In the genomic region with DNA sequence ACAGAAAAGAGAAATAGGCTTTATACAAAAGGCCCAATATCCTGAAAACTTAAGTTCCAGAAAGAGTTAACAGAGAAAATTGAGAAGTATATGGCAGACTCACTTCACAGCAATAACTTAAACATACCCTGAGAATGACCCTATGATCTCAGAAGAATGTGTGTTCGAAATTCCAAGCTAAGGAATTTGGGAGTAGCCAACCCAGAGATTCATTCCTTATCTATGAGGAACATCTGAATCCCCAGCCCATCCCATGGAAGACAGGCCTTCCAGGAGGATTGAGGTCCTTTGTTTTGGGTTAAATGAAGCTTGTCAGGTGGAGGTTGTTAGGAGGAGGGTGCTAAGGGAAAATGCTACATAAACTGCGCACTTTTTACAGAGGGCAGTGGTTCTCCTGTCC, we compare ENCODE assay signal across 20 cellular contexts. TPM values are rescaled to one million over a fixed set of nuclear protein-coding genes. Genes with fewer than 3 reads are reported as not detected.
A peak's percentile ranks its signal among the peaks of the same experiment; 100 is the strongest.
DNase-seq lines count a peak whose midpoint lies in the region; ATAC-seq lines count a peak whose summit lies in the region.
"Had no signal": no experiment of that assay in that cellular context is flagged by ENCODE, and none has a peak within 500 bp of the region (broad histone marks: within the 10 kb centered on the region; RNA-seq: fewer than 3 reads in every experiment).

No MANE protein-coding gene starts in this region.

- H3K9ac ChIP-seq in trophoblast cell (ENCODE audit: low read length) = no peak overlapping the region
- H3K9ac ChIP-seq: BLaER1 treated with 17β-estradiol and CSF1 and Interleukin-3, amounts not matched to agents 10 nM and 100 nM had no signal

- H2BK12ac ChIP-seq in trophoblast cell (ENCODE audit: low read length) = peak overlapping the region; percentile 82

- no peak overlapping the region for H3K23ac ChIP-seq in trophoblast cell (ENCODE audit: low read length)

- WGBS in trophoblast cell (ENCODE audit: extremely low coverage, insufficient coverage, insufficient read length) = no CpG with 5 or more reads among the region's 2 CpGs

- no peak overlapping the region for H4K12ac ChIP-seq in trophoblast cell (ENCODE audit: low read depth, low read length)

- no peak overlapping the region for H4K8ac ChIP-seq in trophoblast cell (ENCODE audit: low read depth, low read length)

- H3K4me3 ChIP-seq in MG63 (no peak overlapping the region), trophoblast cell (ENCODE audit: low read depth, low read length) (no peak overlapping the region)
- H3K4me3 ChIP-seq: BLaER1 treated with 17β-estradiol and CSF1 and Interleukin-3, amounts not matched to agents 10 nM and 100 nM; gastroesophageal sphincter; GM12878; upper lobe of left lung had no signal

- H3K4ac ChIP-seq in trophoblast cell (ENCODE audit: low read depth, low read length) = no peak overlapping the region

- ATAC-seq in HG03175 (IDR thresholded peaks at IDR 0.05; ENCODE audit: unreplicated experiment) = no peak
- ATAC-seq: gastroesophageal sphincter, GM12878, sciatic nerve had no signal

- H4K91ac ChIP-seq in trophoblast cell (ENCODE audit: low read depth, low read length) = no peak overlapping the region

- no peaks in the 10 kb centered on the region for H3K79me2 ChIP-seq in trophoblast cell (ENCODE audit: control insufficient read depth, insufficient read depth, low read length, poor library complexity)

- H2AK5ac ChIP-seq in trophoblast cell (ENCODE audit: low read length) = no peak overlapping the region

- no peak overlapping the region for H3K14ac ChIP-seq in trophoblast cell (ENCODE audit: low read length)

- H3K27ac ChIP-seq in epithelial cell of prostate (peak overlapping the region; percentile 86), trophoblast cell (ENCODE audit: low read depth, low read length) (no peak overlapping the region)
- H3K27ac ChIP-seq: gastroesophageal sphincter, neutrophil, upper lobe of left lung had no signal

- H3K9me3 ChIP-seq in MG63 (no peaks in the 10 kb centered on the region), trophoblast cell (ENCODE audit: insufficient read depth, low read depth, low read length) (no peaks in the 10 kb centered on the region)
- H3K9me3 ChIP-seq: gastroesophageal sphincter, neutrophil, upper lobe of left lung had no signal

- no peak overlapping the region for H2AFZ ChIP-seq in trophoblast cell (ENCODE audit: insufficient read depth, low read length, poor library complexity)

- H3K27me3 ChIP-seq in MG63 = no peaks in the 10 kb centered on the region
- H3K27me3 ChIP-seq in trophoblast cell (ENCODE audit: insufficient read depth, low read length) = no peaks in the 10 kb centered on the region
- H3K27me3 ChIP-seq: BLaER1 treated with 17β-estradiol and CSF1 and Interleukin-3, amounts not matched to agents 10 nM and 100 nM; gastroesophageal sphincter; upper lobe of left lung had no signal

- peaks cover 3 to 8% of the 10 kb centered on the region in 2 experiments for H3K4me1 ChIP-seq in trophoblast cell (ENCODE audit: control insufficient read depth in 1 of 2, insufficient read depth in 2 of 2, low read length in 2 of 2)
- H3K4me1 ChIP-seq: gastroesophageal sphincter had no signal

- H2BK5ac ChIP-seq in trophoblast cell (ENCODE audit: low read depth, low read length, poor library complexity) = peak overlapping the region; percentile 46

- H3K4me2 ChIP-seq in trophoblast cell (ENCODE audit: low read length) = peak overlapping the region; percentile 47

- H2BK120ac ChIP-seq in trophoblast cell (ENCODE audit: insufficient read depth, low read length, poor library complexity) = peak overlapping the region; percentile 31

- H3K79me1 ChIP-seq in trophoblast cell (ENCODE audit: low read length) = no peaks in the 10 kb centered on the region

- no peaks in the 10 kb centered on the region for H3K36me3 ChIP-seq in MG63
- H3K36me3 ChIP-seq in trophoblast cell (ENCODE audit: control insufficient read depth in 1 of 2, insufficient read depth in 2 of 2, low read length in 2 of 2) = no peaks in the 10 kb centered on the region
- H3K36me3 ChIP-seq: BLaER1 treated with 17β-estradiol and CSF1 and Interleukin-3, amounts not matched to agents 10 nM and 100 nM; gastroesophageal sphincter; neutrophil; upper lobe of left lung had no signal

- DNase-seq in ELF-1 (ENCODE audit: low read depth, low spot score) (peak; percentile 67), MG63 (peak; percentile 19), epithelial cell of prostate (ENCODE audit: low read depth, low spot score) (no peak), trophoblast cell (peak in 1 of 2 donors; percentile 66), amniotic stem cell (lab: John Stamatoyannopoulos, UW) (no peak), NCI-H2196 treated with DMSO at 0.1 percent for 48 hours (lab: John Stamatoyannopoulos, UW; ENCODE audit: unreplicated experiment) (no peak), NCI-H82 (lab: John Stamatoyannopoulos, UW) (no peak)
- DNase-seq: activated CD4-positive, alpha-beta T cell treated with anti-CD3 and anti-CD28 coated beads for 4 hours; activated T-cell treated with anti-CD3 and anti-CD28 coated beads, Interleukin-2, amount 50 U/mL, for 1 hour; DND-41; NCI-H1930; stimulated activated CD4-positive, alpha-beta T cell treated with anti-CD3 and anti-CD28 coated beads, Interleukin-4, amount 100 ng/mL, for 4 hours; T1000; upper lobe of left lung had no signal

- H3K18ac ChIP-seq in trophoblast cell (ENCODE audit: low read length) = no peak overlapping the region

RNA-seq across cellular contexts. Expression of gene SAV1, which starts 7.5 kb away (rescaled TPM):
- total RNA-seq in MG63 (2014; rRNA removed; shearing (Covaris generic); ENCODE audit: low replicate concordance) = 10.6 and 36.2 TPM in 2 replicates
- polyA plus RNA-seq in trophoblast cell (2013) = 22.9 and 23.9 TPM in 2 replicates

Comparison
In these comparisons a context has a peak if more than half of its experiments do, and no peak if none do; other contexts are left out.
1. DNase-seq: peak in ELF-1 (single experiment) and MG63 (single experiment); none in epithelial cell of prostate (single experiment), amniotic stem cell (single experiment), NCI-H2196 treated with DMSO at 0.1 percent for 48 hours (single experiment) and NCI-H82 (single experiment).